In the genomic region with DNA sequence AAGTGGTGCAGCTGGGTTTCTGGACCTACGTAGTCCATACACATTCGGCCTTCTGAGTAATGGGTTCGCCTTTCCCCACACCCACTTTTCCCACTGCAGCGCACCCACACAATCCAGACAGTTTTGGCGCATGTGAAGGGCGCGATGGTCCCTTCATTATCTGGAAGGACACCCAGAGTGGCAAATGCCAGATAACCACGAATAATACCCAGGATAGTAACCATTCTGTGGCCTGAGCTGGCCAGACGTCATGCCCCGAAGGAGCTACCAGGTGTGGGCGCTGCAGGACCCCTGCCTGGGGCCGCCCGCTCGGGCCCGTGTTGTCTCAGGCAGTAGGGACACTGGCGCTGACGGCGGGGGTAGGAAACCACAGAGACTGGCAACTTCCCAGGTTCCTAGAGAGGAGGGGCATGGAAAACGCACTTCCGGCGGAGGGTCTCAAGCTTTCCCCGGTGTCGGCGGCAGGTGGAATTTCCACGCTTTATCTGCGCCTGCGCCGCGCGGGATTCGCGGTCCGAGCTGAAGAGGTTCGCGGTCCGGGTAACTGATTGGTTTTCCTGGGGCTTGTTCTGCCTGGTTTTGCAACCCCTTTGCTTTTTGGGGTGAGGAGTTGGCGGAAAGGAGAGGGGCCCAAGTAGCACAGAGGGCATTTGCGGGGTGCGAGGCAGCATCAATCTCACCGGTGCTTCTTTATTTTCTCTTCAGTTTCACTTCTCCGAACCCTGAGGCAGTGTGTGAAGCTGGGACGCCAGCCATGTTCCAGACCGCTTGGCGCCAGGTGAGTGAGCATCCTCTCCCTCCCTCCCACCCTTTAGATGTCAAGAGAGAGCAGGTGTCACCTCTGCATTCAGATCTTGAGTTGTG, we compare ENCODE assay signal across 1 cellular context.
TF ChIP-seq lines count a peak whose summit lies in the region.

ZNF620 (plus strand) TSS at position 441 of the 864 bp plus-strand sequence; CDS start at position 755, 314 bp downstream.

TF ChIP-seq in HepG2, 621 proteins besides CTCF, POLR2A, EP300 and RAD21 (continued from another document and continues in another):
- TF ChIP-seq ZNF598 (CRISPR knock-in tag; IDR thresholded peaks at IDR 0.05; ENCODE audit: borderline replicate concordance): peak; percentile 38; the same call in 1 of the 2 replicates
- no peak for TF ChIP-seq ZKSCAN8 (CRISPR knock-in tag; IDR thresholded peaks at IDR 0.05; ENCODE audit: borderline replicate concordance)
- TF ChIP-seq HIVEP1 (CRISPR knock-in tag; IDR thresholded peaks at IDR 0.05): peak; percentile 78
- TF ChIP-seq ZNF138 (CRISPR knock-in tag; IDR thresholded peaks at IDR 0.05; ENCODE audit: low read depth): no peak
- TF ChIP-seq NCOA1 (CRISPR knock-in tag; IDR thresholded peaks at IDR 0.05): no peak
- peak; percentile 79; the same call in 1 of the 3 replicates for TF ChIP-seq MXI1 (IDR thresholded peaks at IDR 0.05; ENCODE audit: borderline replicate concordance, low read depth, low read length)
- no peak for TF ChIP-seq MATR3 (CRISPR knock-in tag; IDR thresholded peaks at IDR 0.05)
- no peak for TF ChIP-seq TP53 (CRISPR knock-in tag; conservative IDR thresholded peaks at IDR 0.05)
- TF ChIP-seq MTA3 (CRISPR knock-in tag; IDR thresholded peaks at IDR 0.05): no peak
- no peak for TF ChIP-seq ZNF232 (CRISPR knock-in tag; IDR thresholded peaks at IDR 0.05; ENCODE audit: borderline replicate concordance)
- TF ChIP-seq, protein P1, sequence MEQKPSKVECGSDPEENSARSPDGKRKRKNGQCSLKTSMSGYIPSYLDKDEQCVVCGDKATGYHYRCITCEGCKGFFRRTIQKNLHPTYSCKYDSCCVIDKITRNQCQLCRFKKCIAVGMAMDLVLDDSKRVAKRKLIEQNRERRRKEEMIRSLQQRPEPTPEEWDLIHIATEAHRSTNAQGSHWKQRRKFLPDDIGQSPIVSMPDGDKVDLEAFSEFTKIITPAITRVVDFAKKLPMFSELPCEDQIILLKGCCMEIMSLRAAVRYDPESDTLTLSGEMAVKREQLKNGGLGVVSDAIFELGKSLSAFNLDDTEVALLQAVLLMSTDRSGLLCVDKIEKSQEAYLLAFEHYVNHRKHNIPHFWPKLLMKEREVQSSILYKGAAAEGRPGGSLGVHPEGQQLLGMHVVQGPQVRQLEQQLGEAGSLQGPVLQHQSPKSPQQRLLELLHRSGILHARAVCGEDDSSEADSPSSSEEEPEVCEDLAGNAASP (CRISPR knock-in tag; IDR thresholded peaks at IDR 0.05; ENCODE audit: borderline replicate concordance): 0 out of 2 replicates have a peak, but pooled peaks have one; percentile 36
- TF ChIP-seq ZNF207 (IDR thresholded peaks at IDR 0.05; ENCODE audit: borderline replicate concordance): no peak
- no peak for TF ChIP-seq NCOA5 (CRISPR knock-in tag; IDR thresholded peaks at IDR 0.05)
- no peak for TF ChIP-seq AHDC1 (CRISPR knock-in tag; IDR thresholded peaks at IDR 0.05; ENCODE audit: borderline replicate concordance)
- TF ChIP-seq KDM5B (CRISPR knock-in tag; IDR thresholded peaks at IDR 0.05; ENCODE audit: borderline replicate concordance): peak; percentile 78
- TF ChIP-seq ZBTB38 (CRISPR knock-in tag; IDR thresholded peaks at IDR 0.05): peak; percentile 74
- TF ChIP-seq TRIM24 (CRISPR knock-in tag; IDR thresholded peaks at IDR 0.05): no peak
- no peak for TF ChIP-seq FOXJ3 (CRISPR knock-in tag; IDR thresholded peaks at IDR 0.05; ENCODE audit: borderline replicate concordance)
- no peak for TF ChIP-seq NFE2L2 (IDR thresholded peaks at IDR 0.05; ENCODE audit: low read length)
- TF ChIP-seq ARHGAP35 (CRISPR knock-in tag; IDR thresholded peaks at IDR 0.05; ENCODE audit: borderline replicate concordance): no peak
- TF ChIP-seq, protein P2, sequence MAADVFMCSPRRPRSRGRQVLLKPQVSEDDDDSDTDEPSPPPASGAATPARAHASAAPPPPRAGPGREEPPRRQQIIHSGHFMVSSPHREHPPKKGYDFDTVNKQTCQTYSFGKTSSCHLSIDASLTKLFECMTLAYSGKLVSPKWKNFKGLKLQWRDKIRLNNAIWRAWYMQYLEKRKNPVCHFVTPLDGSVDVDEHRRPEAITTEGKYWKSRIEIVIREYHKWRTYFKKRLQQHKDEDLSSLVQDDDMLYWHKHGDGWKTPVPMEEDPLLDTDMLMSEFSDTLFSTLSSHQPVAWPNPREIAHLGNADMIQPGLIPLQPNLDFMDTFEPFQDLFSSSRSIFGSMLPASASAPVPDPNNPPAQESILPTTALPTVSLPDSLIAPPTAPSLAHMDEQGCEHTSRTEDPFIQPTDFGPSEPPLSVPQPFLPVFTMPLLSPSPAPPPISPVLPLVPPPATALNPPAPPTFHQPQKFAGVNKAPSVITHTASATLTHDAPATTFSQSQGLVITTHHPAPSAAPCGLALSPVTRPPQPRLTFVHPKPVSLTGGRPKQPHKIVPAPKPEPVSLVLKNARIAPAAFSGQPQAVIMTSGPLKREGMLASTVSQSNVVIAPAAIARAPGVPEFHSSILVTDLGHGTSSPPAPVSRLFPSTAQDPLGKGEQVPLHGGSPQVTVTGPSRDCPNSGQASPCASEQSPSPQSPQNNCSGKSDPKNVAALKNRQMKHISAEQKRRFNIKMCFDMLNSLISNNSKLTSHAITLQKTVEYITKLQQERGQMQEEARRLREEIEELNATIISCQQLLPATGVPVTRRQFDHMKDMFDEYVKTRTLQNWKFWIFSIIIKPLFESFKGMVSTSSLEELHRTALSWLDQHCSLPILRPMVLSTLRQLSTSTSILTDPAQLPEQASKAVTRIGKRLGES (CRISPR knock-in tag; IDR thresholded peaks at IDR 0.05; ENCODE audit: borderline replicate concordance): no peak
- no peak for TF ChIP-seq LCORL (IDR thresholded peaks at IDR 0.05)
- TF ChIP-seq LCORL (CRISPR knock-in tag; IDR thresholded peaks at IDR 0.05): peak; percentile 37; the same call in 1 of the 2 replicates
- TF ChIP-seq, protein P3, sequence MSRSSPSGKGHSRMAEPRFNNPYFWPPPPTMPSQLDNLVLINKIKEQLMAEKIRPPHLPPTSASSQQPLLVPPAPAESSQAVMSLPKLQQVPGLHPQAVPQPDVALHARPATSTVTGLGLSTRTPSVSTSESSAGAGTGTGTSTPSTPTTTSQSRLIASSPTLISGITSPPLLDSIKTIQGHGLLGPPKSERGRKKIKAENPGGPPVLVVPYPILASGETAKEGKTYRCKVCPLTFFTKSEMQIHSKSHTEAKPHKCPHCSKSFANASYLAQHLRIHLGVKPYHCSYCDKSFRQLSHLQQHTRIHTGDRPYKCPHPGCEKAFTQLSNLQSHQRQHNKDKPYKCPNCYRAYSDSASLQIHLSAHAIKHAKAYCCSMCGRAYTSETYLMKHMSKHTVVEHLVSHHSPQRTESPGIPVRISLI (CRISPR knock-in tag; IDR thresholded peaks at IDR 0.05; ENCODE audit: borderline replicate concordance): no peak
- TF ChIP-seq, protein P4, sequence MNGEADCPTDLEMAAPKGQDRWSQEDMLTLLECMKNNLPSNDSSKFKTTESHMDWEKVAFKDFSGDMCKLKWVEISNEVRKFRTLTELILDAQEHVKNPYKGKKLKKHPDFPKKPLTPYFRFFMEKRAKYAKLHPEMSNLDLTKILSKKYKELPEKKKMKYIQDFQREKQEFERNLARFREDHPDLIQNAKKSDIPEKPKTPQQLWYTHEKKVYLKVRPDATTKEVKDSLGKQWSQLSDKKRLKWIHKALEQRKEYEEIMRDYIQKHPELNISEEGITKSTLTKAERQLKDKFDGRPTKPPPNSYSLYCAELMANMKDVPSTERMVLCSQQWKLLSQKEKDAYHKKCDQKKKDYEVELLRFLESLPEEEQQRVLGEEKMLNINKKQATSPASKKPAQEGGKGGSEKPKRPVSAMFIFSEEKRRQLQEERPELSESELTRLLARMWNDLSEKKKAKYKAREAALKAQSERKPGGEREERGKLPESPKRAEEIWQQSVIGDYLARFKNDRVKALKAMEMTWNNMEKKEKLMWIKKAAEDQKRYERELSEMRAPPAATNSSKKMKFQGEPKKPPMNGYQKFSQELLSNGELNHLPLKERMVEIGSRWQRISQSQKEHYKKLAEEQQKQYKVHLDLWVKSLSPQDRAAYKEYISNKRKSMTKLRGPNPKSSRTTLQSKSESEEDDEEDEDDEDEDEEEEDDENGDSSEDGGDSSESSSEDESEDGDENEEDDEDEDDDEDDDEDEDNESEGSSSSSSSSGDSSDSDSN (CRISPR knock-in tag; IDR thresholded peaks at IDR 0.05): peak; percentile 54
- TF ChIP-seq DNMT1 (CRISPR knock-in tag; IDR thresholded peaks at IDR 0.05): no peak
- peak; percentile 76 for TF ChIP-seq NR0B2 (CRISPR knock-in tag; IDR thresholded peaks at IDR 0.05)
- TF ChIP-seq TRIM22 (IDR thresholded peaks at IDR 0.05): no peak
- no peak for TF ChIP-seq SNRNP70 (IDR thresholded peaks at IDR 0.05; ENCODE audit: low read depth, low read length)
- TF ChIP-seq ZNF354B (CRISPR knock-in tag; IDR thresholded peaks at IDR 0.05): no peak
- peak; percentile 83; the same call in 1 of the 2 replicates for TF ChIP-seq ZBTB4 (CRISPR knock-in tag; IDR thresholded peaks at IDR 0.05; ENCODE audit: borderline replicate concordance)
- TF ChIP-seq HOMEZ (CRISPR knock-in tag; IDR thresholded peaks at IDR 0.05; ENCODE audit: low read depth): peak; percentile 55
- TF ChIP-seq ZBTB7B (CRISPR knock-in tag; IDR thresholded peaks at IDR 0.05): peak; percentile 83
